Comparison of ENCODE assay signal across 8 cellular contexts in the genomic region with DNA sequence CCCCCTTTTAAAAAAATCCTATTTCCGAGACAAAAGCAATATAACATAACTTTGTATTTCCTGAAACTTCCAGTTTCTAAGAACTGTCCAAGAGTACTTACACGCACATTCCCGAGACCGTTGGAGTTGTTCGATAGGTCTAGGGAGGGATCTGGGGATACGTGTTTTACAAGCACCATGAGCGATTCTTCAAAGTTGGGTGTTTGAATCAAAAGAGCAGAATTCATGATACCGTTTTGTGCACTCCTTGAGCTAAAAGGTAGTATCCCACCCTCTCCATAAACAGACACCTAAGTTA. TPM values are rescaled to one million over a fixed set of nuclear protein-coding genes. Genes with fewer than 3 reads are reported as not detected.
A peak's percentile ranks its signal among the peaks of the same experiment; 100 is the strongest.
DNase-seq lines count a peak whose midpoint lies in the region; ATAC-seq and TF ChIP-seq lines count a peak whose summit lies in the region.

No MANE protein-coding gene starts in this region.

- no peak overlapping the region for H4K5ac ChIP-seq in H9 (ENCODE audit: insufficient read length, low read depth, low read length)

- H3K56ac ChIP-seq in H9 (ENCODE audit: insufficient read length, low read depth, low read length), result no peak overlapping the region

- peaks cover 5% of the 10 kb centered on the region for H3K27me3 Mint-ChIP-seq in H9 (ENCODE audit: low read depth)

- in situ Hi-C loops in transverse colon (cut with MboI; ENCODE audit: low pct_ligation_motif_present in 1 of 4, low pct_unique_long_range_greater_than_20kb in 1 of 4, low sequenced_read_pairs in 3 of 4), result no loop called here

- no peak overlapping the region for H3K23ac ChIP-seq in H9 (ENCODE audit: insufficient read length, low read depth, low read length)

- no peak for TF ChIP-seq EP300 in transverse colon (IDR thresholded peaks at IDR 0.05; ENCODE audit: low read depth)

- H3K79me1 ChIP-seq in H9 (ENCODE audit: insufficient read depth, low read depth, low read length, poor library complexity, severe bottlenecking), result no peaks in the 10 kb centered on the region

- no peaks in the 10 kb centered on the region for H3K9me3 ChIP-seq in H9 (ENCODE audit: control insufficient read depth, low read depth, low read length)
- H3K9me3 ChIP-seq in transverse colon, result no peaks in the 10 kb centered on the region

- intact Hi-C loops in transverse colon (cut with DNase I; ENCODE audit: low total_unique reads), result loop anchor here (5.0 kb wide), 1 partner anchor 65 kb away; a partner anchor contains a TSS

- H3K23me2 ChIP-seq in H9 (ENCODE audit: insufficient read length, low read depth, low read length, poor library complexity, severe bottlenecking), result peaks cover 10% of the 10 kb centered on the region

- peak overlapping the region; percentile 52 to 100 (median 98) for H3K4me3 ChIP-seq in transverse colon

- H3T11ph ChIP-seq in H9 (ENCODE audit: low read length), result no peak overlapping the region

- ATAC-seq in HG03139 (IDR thresholded peaks at IDR 0.05; ENCODE audit: unreplicated experiment), result no peak
- no peak for ATAC-seq in omental fat pad (ENCODE audit: low FRiP score)
- no peak for ATAC-seq in GM18909 (IDR thresholded peaks at IDR 0.05; ENCODE audit: poor library complexity, unreplicated experiment)

- no peak for TF ChIP-seq POLR2A in transverse colon (IDR thresholded peaks at IDR 0.05)

- H2BK20ac ChIP-seq in H9 (ENCODE audit: low read depth, low read length, poor library complexity, severe bottlenecking), result no peak overlapping the region

- no peak overlapping the region for H3K18ac ChIP-seq in H9 (ENCODE audit: insufficient read length, low read depth, low read length)

- no peaks in the 10 kb centered on the region for H4K20me1 ChIP-seq in H9 (ENCODE audit: control insufficient read depth, insufficient read depth, insufficient read length)

- peak overlapping the region; percentile 96 for H3K4me2 ChIP-seq in H9 (ENCODE audit: insufficient read depth, insufficient read length, low read length)

- H3K27ac Mint-ChIP-seq in H9, result no peak overlapping the region

- H3K4me1 ChIP-seq in H9 (ENCODE audit: insufficient read depth, low read length) (0 out of 2 replicates have a peak, but pooled peaks cover 6% of the 10 kb centered on the region), transverse colon (peaks cover 10 to 46% (median 16%) of the 10 kb centered on the region in 4 donors)

- no CpG with 5 or more reads among the region's 8 CpGs for WGBS in H9 (ENCODE audit: extremely low coverage, insufficient read length, low lambda C conversion rate)
- 5 to 6% (median 6%) methylated on average over 8 of the region's 8 CpGs for WGBS in adipose tissue, 3 donors
- WGBS in transverse colon (ENCODE audit: low coverage in 1 of 2), 2 donors, result 0 to 3% methylated on average over 2 to 8 of the region's 8 CpGs

- peaks cover 7% of the 10 kb centered on the region; the same call in 1 of the 2 replicates for H3K79me2 ChIP-seq in H9 (ENCODE audit: insufficient read depth, low read length)

- H3K36me3 Mint-ChIP-seq in H9 (ENCODE audit: insufficient read depth in 1 of 3, low read depth in 3 of 3), result peaks cover 5 to 8% (median 6%) of the 10 kb centered on the region in 3 experiments; a peak in 6 of 7 replicates

- no peak overlapping the region for H4K8ac ChIP-seq in H9 (replicated peaks; ENCODE audit: insufficient read length, low read depth, low read length)

- DNase-seq in H9 (no peak), left kidney (ENCODE audit: low read depth, low spot score) (peak; percentile 49), transverse colon (no peak), omental fat pad (ENCODE audit: low spot score) (no peak)

- H3K4me3 Mint-ChIP-seq in H9, result peak overlapping the region; percentile 88 to 90

- H3K14ac ChIP-seq in H9 (ENCODE audit: insufficient read depth, low read length), result no peak overlapping the region

- no peak overlapping the region for H2BK12ac ChIP-seq in H9 (ENCODE audit: insufficient read length, low read depth, low read length)

- H3K27me3 ChIP-seq in H9 (ENCODE audit: insufficient read depth, low read length), result no peaks in the 10 kb centered on the region
- no peaks in the 10 kb centered on the region for H3K27me3 ChIP-seq in transverse colon

- no peak overlapping the region for H3K4ac ChIP-seq in H9 (ENCODE audit: low read depth, low read length)

- H4K91ac ChIP-seq in H9 (ENCODE audit: insufficient read length, low read depth, low read length), result no peak overlapping the region

- TF ChIP-seq CTCF in 22Rv1 (IDR thresholded peaks at IDR 0.05) (no peak), H9 (conservative IDR thresholded peaks at IDR 0.05) (no peak), transverse colon (IDR thresholded peaks at IDR 0.05) (no peak), omental fat pad (IDR thresholded peaks at IDR 0.05) (no peak)

- H2AFZ ChIP-seq in H9 (ENCODE audit: low read length), result peak overlapping the region; percentile 54

- H2BK15ac ChIP-seq in H9 (ENCODE audit: low read depth, low read length), result no peak overlapping the region

- H3K9ac ChIP-seq in H9 (ENCODE audit: extremely low read depth, insufficient read length, low read length), result peak overlapping the region; percentile 76

- peak overlapping the region; percentile 60; the same call in 1 of the 2 replicates for H3K27ac ChIP-seq in 22Rv1
- no peak overlapping the region for H3K27ac ChIP-seq in H9 (ENCODE audit: insufficient read length, low read depth, low read length)
- H3K27ac ChIP-seq in adipose tissue (ENCODE audit: low read depth, low read length), result peak overlapping the region; percentile 70
- peak overlapping the region; percentile 98 to 100 (median 98) for H3K27ac ChIP-seq in transverse colon

- H3K9me3 Mint-ChIP-seq in H9, result no peaks in the 10 kb centered on the region

- H2AK5ac ChIP-seq in H9 (ENCODE audit: insufficient read length, low read length), result no peak overlapping the region

- H2BK5ac ChIP-seq in H9 (ENCODE audit: insufficient read length, low read length), result no peak overlapping the region

- no peak overlapping the region for H2BK120ac ChIP-seq in H9 (ENCODE audit: low read depth, low read length, poor library complexity, severe bottlenecking)

- peaks cover 25 to 37% of the 10 kb centered on the region in 2 experiments for H3K4me1 Mint-ChIP-seq in H9

- H3K36me3 ChIP-seq in transverse colon, result peaks cover 0 to 1% (median 0%) of the 10 kb centered on the region in 4 donors

RNA-seq across cellular contexts. Expression of a gene that starts 0.7 kb away (rescaled TPM):
- total RNA-seq in H9 (2021) (11.6 and 11.7 TPM in 2 replicates), transverse colon (100 to 1,000 TPM in 1 of 4 donors, 10 to 100 TPM in 3; 27.3 to 312 (median 42.3) TPM), omental fat pad (10 to 100 TPM; 32.7 to 69.4 (median 49.9) TPM)
- polyA plus RNA-seq in adipose tissue, result 10 to 100 TPM in 1 of 3 donors, 1 to 10 TPM in 2; 6.1 to 10.3 (median 8.7) TPM
